In genomic region chr3:179542375-179542774, GRCh38 we compare ENCODE assay signal across 26 cellular contexts. TPM values are rescaled to one million over a fixed set of nuclear protein-coding genes. Genes with fewer than 3 reads are reported as not detected.
DNase-seq lines count a peak whose midpoint lies in the region; ATAC-seq, FAIRE-seq and TF ChIP-seq lines count a peak whose summit lies in the region.
"Had no signal": no experiment of that assay in that cellular context is flagged by ENCODE, and none has a peak within 500 bp of the region (broad histone marks: within the 10 kb centered on the region; RNA-seq: fewer than 3 reads in every experiment).

No MANE protein-coding gene starts in this region.

- H3K9ac ChIP-seq in K562 (ENCODE audit: insufficient read depth in 1 of 2, low read depth in 2 of 2, low read length in 2 of 2), result no peak overlapping the region
- H3K9ac ChIP-seq: BLaER1 had no signal

- H3K4me3 Mint-ChIP-seq in HFFc6, result no peak overlapping the region
- H3K4me3 Mint-ChIP-seq in activated CD8-positive, alpha-beta T cell treated with anti-CD3 and anti-CD28 coated beads for 36 hours, result no peak overlapping the region
- H3K4me3 Mint-ChIP-seq: CD14-positive monocyte; CD4-positive, alpha-beta memory T cell; CD4-positive, CD25-positive, alpha-beta regulatory T cell; CD8-positive, alpha-beta memory T cell had no signal

- peaks cover 22% of the 10 kb centered on the region for H3K9me3 Mint-ChIP-seq in HFFc6
- no peaks in the 10 kb centered on the region for H3K9me3 Mint-ChIP-seq in activated CD8-positive, alpha-beta T cell treated with anti-CD3 and anti-CD28 coated beads for 36 hours
- H3K9me3 Mint-ChIP-seq: CD4-positive, alpha-beta memory T cell; CD8-positive, alpha-beta memory T cell had no signal

- H3K27me3 ChIP-seq in K562 (ENCODE audit: control insufficient read depth in 2 of 2, insufficient read depth in 2 of 2, low read length in 2 of 2) (no peaks in the 10 kb centered on the region), upper lobe of left lung (no peaks in the 10 kb centered on the region)
- H3K27me3 ChIP-seq: BE2C, BLaER1 had no signal

- ATAC-seq in K562 (no peak), upper lobe of left lung (ENCODE audit: low FRiP score in 2 of 2) (no peak)
- no peak for ATAC-seq in activated CD8-positive, alpha-beta T cell treated with anti-CD3 and anti-CD28 coated beads for 36 hours
- ATAC-seq: GM12878 had no signal

- no peak overlapping the region for H2AFZ ChIP-seq in K562 (ENCODE audit: low read depth, low read length)

- in situ Hi-C loops in K562 (cut with MboI), result no loop called here

- H3K9me3 ChIP-seq in K562 (replicated peaks; ENCODE audit: control insufficient read depth, insufficient read depth, low read depth, low read length) (no peaks in the 10 kb centered on the region), upper lobe of left lung (no peaks in the 10 kb centered on the region)
- H3K9me3 ChIP-seq: BE2C, BLaER1 had no signal

- TF ChIP-seq EP300 in K562 (IDR thresholded peaks at IDR 0.05; ENCODE audit: low read length) (no peak), upper lobe of left lung (IDR thresholded peaks at IDR 0.05) (no peak)

- H3K4me3 ChIP-seq in K562, result no peak overlapping the region
- no peak overlapping the region for H3K4me3 ChIP-seq in upper lobe of left lung
- H3K4me3 ChIP-seq: BLaER1, GM12878 had no signal

- no peaks in the 10 kb centered on the region for H3K79me2 ChIP-seq in K562 (ENCODE audit: control insufficient read depth, insufficient read depth, low read length)

- H3K27me3 Mint-ChIP-seq in HFFc6 (ENCODE audit: insufficient read depth), result no peaks in the 10 kb centered on the region; the same call in 1 of the 2 replicates
- no peaks in the 10 kb centered on the region for H3K27me3 Mint-ChIP-seq in activated CD8-positive, alpha-beta T cell treated with anti-CD3 and anti-CD28 coated beads for 36 hours

- H3K4me2 ChIP-seq in K562 (ENCODE audit: insufficient read depth, low read length), result no peak overlapping the region
- H3K4me2 ChIP-seq: BLaER1 had no signal

- peaks cover 9% of the 10 kb centered on the region; the same call in 1 of the 2 replicates for H3K36me3 Mint-ChIP-seq in HFFc6 (ENCODE audit: low read depth)
- H3K36me3 Mint-ChIP-seq in activated CD8-positive, alpha-beta T cell treated with anti-CD3 and anti-CD28 coated beads for 36 hours (ENCODE audit: low read depth), result no peaks in the 10 kb centered on the region
- H3K36me3 Mint-ChIP-seq: CD14-positive monocyte; CD4-positive, alpha-beta memory T cell; CD4-positive, CD25-positive, alpha-beta regulatory T cell had no signal

- CTCF ChIA-PET in K562 (lab: Yijun Ruan, JAX; ENCODE audit: low intra/inter-chr PET ratio), result interaction anchor here (0.5 kb wide), 1 partner anchor 289 kb away, joined by 4 read pairs; no protein-coding TSS in a partner anchor
- CTCF ChIA-PET in activated CD8-positive, alpha-beta T cell treated with anti-CD3 and anti-CD28 coated beads for 36 hours (lab: Charles Lee), result no interaction called here

- H3K4me1 ChIP-seq in K562 (replicated peaks in 1 of 2; ENCODE audit: control insufficient read depth in 2 of 2, insufficient read depth in 2 of 2, low read length in 2 of 2), result peaks cover 0 to 3% of the 10 kb centered on the region in 2 experiments; a peak in 2 of 5 replicates
- H3K4me1 ChIP-seq in upper lobe of left lung, result no peaks in the 10 kb centered on the region
- H3K4me1 ChIP-seq: BE2C, BLaER1 had no signal

- no peak for TF ChIP-seq RAD21 in K562 (CRISPR knock-in tag; conservative IDR thresholded peaks at IDR 0.05 in 1 of 2, IDR thresholded peaks at IDR 0.05 in 1 of 2)

- no TSS peak for BruUV-seq in K562 (replicated peaks; lab: Mats Ljungman, UMichigan)

- H3K27ac ChIP-seq in K562 (ENCODE audit: extremely low read depth, low read depth, low read length), result no peak overlapping the region
- H3K27ac ChIP-seq in upper lobe of left lung, result no peak overlapping the region
- H3K27ac ChIP-seq: BLaER1 had no signal

- H3K27ac Mint-ChIP-seq in HFFc6, result peak overlapping the region; percentile 25; the same call in 1 of the 2 replicates
- no peak overlapping the region for H3K27ac Mint-ChIP-seq in activated CD8-positive, alpha-beta T cell treated with anti-CD3 and anti-CD28 coated beads for 36 hours
- H3K27ac Mint-ChIP-seq: CD4-positive, alpha-beta memory T cell; CD4-positive, CD25-positive, alpha-beta regulatory T cell; CD8-positive, alpha-beta memory T cell had no signal

- H3K9me1 ChIP-seq in K562 (ENCODE audit: control insufficient read depth, insufficient read depth, low read length), result no peaks in the 10 kb centered on the region

- DNase-seq in HFFc6 (no peak), K562 (ENCODE audit: extremely low read depth in 1 of 4, low spot score in 3 of 4) (no peak), upper lobe of left lung (no peak), HK-2 (ENCODE audit: unreplicated experiment) (no peak)
- no peak for DNase-seq in activated CD8-positive, alpha-beta T cell treated with anti-CD3 and anti-CD28 coated beads for 36 hours
- DNase-seq: 8988T; ACHN; BE2C; C1 segment of cervical spinal cord; CD4-positive, alpha-beta memory T cell; CD4-positive, CD25-positive, alpha-beta regulatory T cell; CD8-positive, alpha-beta memory T cell; COR-L47; DMS 273 treated with DMSO at 0.1 percent for 48 hours; DMS153; DMS53; DMS79; DND-41; EL; GDM1 had no signal

- no peak for FAIRE-seq in K562 (lab: Jason Lieb, UNC)
- FAIRE-seq: A204.1, GM12878, GM12892, GM18507 had no signal

- intact Hi-C loops in K562 (cut with micrococcal nuclease), result no loop called here
- intact Hi-C loops in activated CD8-positive, alpha-beta T cell treated with anti-CD3 and anti-CD28 coated beads for 36 hours (cut with micrococcal nuclease), result no loop called here

- H3K4me1 Mint-ChIP-seq in HFFc6 (ENCODE audit: low read depth), result peaks cover 13% of the 10 kb centered on the region
- H3K4me1 Mint-ChIP-seq in activated CD8-positive, alpha-beta T cell treated with anti-CD3 and anti-CD28 coated beads for 36 hours (ENCODE audit: low read depth), result no peaks in the 10 kb centered on the region
- H3K4me1 Mint-ChIP-seq: CD14-positive monocyte; CD4-positive, alpha-beta memory T cell; CD4-positive, CD25-positive, alpha-beta regulatory T cell; CD8-positive, alpha-beta memory T cell had no signal

- no peak for TF ChIP-seq POLR2A in K562 (conservative IDR thresholded peaks at IDR 0.05)
- no peak for TF ChIP-seq POLR2A in upper lobe of left lung (IDR thresholded peaks at IDR 0.05)

- H3K36me3 ChIP-seq in K562 (ENCODE audit: control insufficient read depth, insufficient read depth, low read length) (no peaks in the 10 kb centered on the region), upper lobe of left lung (no peaks in the 10 kb centered on the region)
- H3K36me3 ChIP-seq: BE2C, BLaER1 had no signal

- no peak for TF ChIP-seq CTCF in HFFc6 (IDR thresholded peaks at IDR 0.05)
- no peak for TF ChIP-seq CTCF in K562 (IDR thresholded peaks at IDR 0.05 in 2 of 3, conservative IDR thresholded peaks at IDR 0.05 in 1 of 3; ENCODE audit: insufficient read depth in 2 of 3, low read depth in 1 of 3, low read length in 3 of 3)
- TF ChIP-seq CTCF in upper lobe of left lung (IDR thresholded peaks at IDR 0.05), result no peak
- no peak for TF ChIP-seq CTCF in activated CD8-positive, alpha-beta T cell treated with anti-CD3 and anti-CD28 coated beads for 36 hours (IDR thresholded peaks at IDR 0.05)

- H4K20me1 ChIP-seq in K562 (replicated peaks; ENCODE audit: control insufficient read depth, insufficient read depth, low read length), result no peaks in the 10 kb centered on the region
- H4K20me1 ChIP-seq: BLaER1 had no signal

- POLR2A ChIA-PET in K562 (lab: Yijun Ruan, JAX), result no interaction called here
- POLR2A ChIA-PET in activated CD8-positive, alpha-beta T cell treated with anti-CD3 and anti-CD28 coated beads for 36 hours (lab: Charles Lee), result no interaction called here

RNA-seq across cellular contexts. Expression of gene ACTL6A, which starts 20.4 kb away (rescaled TPM):
- 10 to 100 TPM; 39.6 to 64.6 (median 59.4) TPM for total RNA-seq in HFFc6 (2021; fragmentation: NEBNext Ultra II Directional; extraction: Animal tissue kit (Norgen Biotek cat#: 25700))
- total RNA-seq in K562 (2011; cell fraction: chromatin; rRNA removed; ENCODE audit: low replicate concordance), result 77.9 and 152 TPM in 2 replicates
- total RNA-seq in K562 (2011; cell fraction: nucleolus; rRNA removed), result 41.5 and 48.8 TPM in 2 replicates
- 114 and 127 TPM in 2 replicates for total RNA-seq in K562 (2011; cell fraction: nucleoplasm; rRNA removed)
- total RNA-seq in K562 (2014; rRNA removed), result 117 and 127 TPM in 2 replicates
- 157 and 180 TPM in 2 replicates for total RNA-seq in K562 (2014; rRNA removed; fragmentation: Illumina TruSeq; extraction: Trizol)
- total RNA-seq in K562 (2015; rRNA removed; fragmentation: Illumina TruSeq; extraction: Trizol), result 137 and 142 TPM in 2 replicates
- 107 TPM in 2 replicates for total RNA-seq in K562 (2021)
- 159 and 225 TPM in 2 replicates for polyA plus RNA-seq in K562 (2011; rRNA removed)
- polyA plus RNA-seq in K562 (2011; cell fraction: cytosol; rRNA removed), result 99.3 and 138 TPM in 2 replicates
- 139 and 160 TPM in 2 replicates for polyA plus RNA-seq in K562 (2011; cell fraction: nucleus; rRNA removed)
- polyA plus RNA-seq in K562 (2012), result 89.8 and 151 TPM in 2 replicates
- polyA plus RNA-seq in K562 (2014; fragmentation: Illumina TruSeq; extraction: Trizol), result 178 and 186 TPM in 2 replicates
- 100 to 1,000 TPM; 229 to 243 TPM for polyA plus RNA-seq in K562 (2014; fragmentation: Nextera tagmentation; extraction: Ambion mirVana)
- 151 and 155 TPM in 2 replicates for polyA plus RNA-seq in K562 (2014; rRNA removed)
- polyA minus RNA-seq in K562 (2011; rRNA and poly(A)+ RNA removed), result 140 and 142 TPM in 2 replicates
- 49.0 and 61.5 TPM in 2 replicates for polyA minus RNA-seq in K562 (2011; cell fraction: cytosol; rRNA and poly(A)+ RNA removed)
- polyA minus RNA-seq in K562 (2011; cell fraction: nucleus; rRNA and poly(A)+ RNA removed), result 49.3 and 106 TPM in 2 replicates
- 10 to 100 TPM; 17.2 to 47.3 (median 30.7) TPM for total RNA-seq in upper lobe of left lung
- 10 to 100 TPM; 87.1 to 88.4 TPM for total RNA-seq in activated CD8-positive, alpha-beta T cell treated with anti-CD3 and anti-CD28 coated beads for 36 hours
